16 cellular contexts compared by ENCODE assay signal in genomic region chrX:129000018-129000417, GRCh38.
DNase-seq lines count a peak whose midpoint lies in the region; ATAC-seq and TF ChIP-seq lines count a peak whose summit lies in the region.
"Had no signal": no experiment of that assay in that cellular context is flagged by ENCODE, and none has a peak within 500 bp of the region (broad histone marks: within the 10 kb centered on the region; RNA-seq: fewer than 3 reads in every experiment).

No MANE protein-coding gene starts in this region.

- intact Hi-C loops in psoas muscle (cut with DNase I): no loop called here

- no peaks in the 10 kb centered on the region for H3K4me1 ChIP-seq in psoas muscle
- H3K4me1 ChIP-seq: BLaER1 treated with 17β-estradiol and CSF1 and Interleukin-3, amounts not matched to agents 10 nM and 100 nM had no signal

- no peaks in the 10 kb centered on the region for H3K27me3 ChIP-seq in psoas muscle (ENCODE audit: insufficient read depth in 3 of 3, low read length in 2 of 3)

- H3K36me3 ChIP-seq in psoas muscle (ENCODE audit: insufficient read depth in 1 of 2, low read depth in 1 of 2): no peaks in the 10 kb centered on the region
- H3K36me3 ChIP-seq: BLaER1 treated with 17β-estradiol and CSF1 and Interleukin-3, amounts not matched to agents 10 nM and 100 nM had no signal

- H3K4me3 ChIP-seq in psoas muscle: no peak overlapping the region
- H3K4me3 ChIP-seq: BLaER1 treated with 17β-estradiol and CSF1 and Interleukin-3, amounts not matched to agents 10 nM and 100 nM had no signal

- ATAC-seq in psoas muscle (no peak), HG02884 (IDR thresholded peaks at IDR 0.05; ENCODE audit: unreplicated experiment) (no peak)
- ATAC-seq: HCT116, Panc1, Right ventricle myocardium inferior, SK-N-SH treated with all-trans-retinoic acid at 6 μM for 48 hours had no signal

- H3K9me3 ChIP-seq in psoas muscle: no peaks in the 10 kb centered on the region

- DNase-seq in COR-L47 (lab: John Stamatoyannopoulos, UW) (peak; percentile 56), NCI-H1105 treated with DMSO at 0.1 percent for 48 hours (lab: John Stamatoyannopoulos, UW) (peak; percentile 72), NCI-H2081 (lab: John Stamatoyannopoulos, UW) (peak; percentile 45 to 88), NCI-H774 (lab: John Stamatoyannopoulos, UW) (peak; percentile 87), psoas muscle (no peak), mucosa of gallbladder (ENCODE audit: low spot score) (no peak)
- DNase-seq in activated effector memory CD4-positive, alpha-beta T cell treated with Interleukin-2 at 50 U/mL for 16 hours: no peak
- DNase-seq: DND-41, GDM1, NCI-H524 treated with DMSO at 0.1 percent for 48 hours had no signal

- TF ChIP-seq CTCF in psoas muscle (IDR thresholded peaks at IDR 0.05): no peak

- 49 to 59% (median 51%) methylated on average over 3 of the region's 3 CpGs for WGBS in psoas muscle, 3 donors

- no peak overlapping the region for H3K27ac ChIP-seq in psoas muscle
- H3K27ac ChIP-seq: BLaER1 treated with 17β-estradiol and CSF1 and Interleukin-3, amounts not matched to agents 10 nM and 100 nM had no signal

Comparison
In these comparisons a context has a peak if more than half of its experiments do, and no peak if none do; other contexts are left out.
1. DNase-seq: peak in COR-L47 (single experiment), NCI-H1105 treated with DMSO at 0.1 percent for 48 hours (single experiment), NCI-H2081 (2 of 2) and NCI-H774 (single experiment); none in psoas muscle (0 of 2), activated effector memory CD4-positive, alpha-beta T cell treated with Interleukin-2 at 50 U/mL for 16 hours (single experiment) and mucosa of gallbladder (single experiment).